ENCODE assay signal across 30 cellular contexts in the genomic region with DNA sequence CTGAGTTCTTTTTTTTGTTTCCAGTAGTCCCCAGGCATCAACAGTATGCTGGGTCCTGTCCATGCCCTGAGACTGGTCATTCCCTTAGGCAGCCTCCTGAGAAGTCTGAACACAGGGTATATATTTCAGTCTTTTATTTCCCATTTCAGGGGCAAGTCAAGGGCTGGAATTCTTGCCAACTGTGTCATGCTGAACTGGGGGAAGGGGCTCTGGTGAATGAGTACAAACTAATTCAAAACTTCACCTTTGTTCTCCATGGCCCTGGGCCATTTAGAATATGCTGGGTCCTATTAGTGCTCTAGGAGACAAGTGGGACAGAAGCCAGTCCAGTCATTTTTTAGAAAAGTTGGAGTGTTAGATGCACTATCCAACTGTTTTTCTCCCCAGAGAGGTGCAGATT.
"Had no signal": no experiment of that assay in that cellular context is flagged by ENCODE, and none has a peak within 500 bp of the region (broad histone marks: within the 10 kb centered on the region; RNA-seq: fewer than 3 reads in every experiment).

No MANE protein-coding gene starts in this region.

- H3K9me3 ChIP-seq: ascending aorta, esophagus muscularis mucosa, gastroesophageal sphincter had no signal

- H3K4me1 ChIP-seq: ascending aorta, esophagus muscularis mucosa, gastroesophageal sphincter had no signal

- H3K36me3 Mint-ChIP-seq: activated naive CD4-positive, alpha-beta T cell treated with anti-CD3 and anti-CD28 coated beads, Interleukin-2, amount 50 U/mL, for 72 hours; activated naive CD8-positive, alpha-beta T cell treated with anti-CD3 and anti-CD28 coated beads, Interleukin-2, amount 10 ng/mL, durations not matched to agents 7 days and 5 days; brain had no signal

- H3K27ac ChIP-seq: ascending aorta, coronary artery, dorsolateral prefrontal cortex, esophagus muscularis mucosa, gastroesophageal sphincter, WERI-Rb-1 had no signal

- H3K9me3 Mint-ChIP-seq: activated B cell treated with CpG ODN at 0.5 μM for 24 hours; activated CD8-positive, alpha-beta T cell treated with anti-CD3 and anti-CD28 coated beads for 36 hours; activated naive CD4-positive, alpha-beta T cell treated with anti-CD3 and anti-CD28 coated beads for 36 hours; activated naive CD4-positive, alpha-beta T cell treated with anti-CD3 and anti-CD28 coated beads, Interleukin-2, amount 50 U/mL, for 72 hours; activated naive CD8-positive, alpha-beta T cell treated with anti-CD3 and anti-CD28 coated beads, Interleukin-2, amount 10 ng/mL, durations not matched to agents 7 days and 5 days; activated T-cell treated with anti-CD3 and anti-CD28 coated beads, Interleukin-2, amount 50 U/mL, for 4 hours; activated T-helper 2 cell treated with anti-CD3 and anti-CD28 coated beads, Interferon-gamma antibody, Interleukin-2, Interleukin-4, amounts not matched to agents 10 μg/mL and 5 μg/mL and 100 μg/mL, durations not matched to agents 14 hours and 24 hours and 36 hours; central memory CD8-positive, alpha-beta T cell; dendritic cell treated with granulocyte-macrophage colony-stimulating factor and Interleukin-4, amounts not matched to agents 40 ng/mL and 50 ng/mL, for 4 days; T-helper 2 cell treated with Interferon-gamma antibody and Interleukin-4, amounts not matched to agents 5 μg/mL and 100 μg/mL, for 36 hours had no signal

- H3K27me3 Mint-ChIP-seq: central memory CD8-positive, alpha-beta T cell had no signal

- H3K36me3 ChIP-seq: ascending aorta, esophagus muscularis mucosa, gastroesophageal sphincter, WERI-Rb-1 had no signal

- H3K4me3 ChIP-seq: ascending aorta, coronary artery, dorsolateral prefrontal cortex, esophagus muscularis mucosa, gastroesophageal sphincter had no signal

- H3K4me1 Mint-ChIP-seq: activated B cell treated with CpG ODN at 0.5 μM for 24 hours; activated naive CD8-positive, alpha-beta T cell treated with anti-CD3 and anti-CD28 coated beads, Interleukin-2, amount 10 ng/mL, durations not matched to agents 7 days and 5 days; central memory CD8-positive, alpha-beta T cell; T-helper 17 cell had no signal

- FAIRE-seq: bronchial epithelial cell had no signal

- H3K4me3 Mint-ChIP-seq: activated B cell treated with CpG ODN at 0.5 μM for 24 hours; activated CD8-positive, alpha-beta T cell treated with anti-CD3 and anti-CD28 coated beads for 36 hours; activated naive CD4-positive, alpha-beta T cell treated with anti-CD3 and anti-CD28 coated beads for 36 hours; activated naive CD8-positive, alpha-beta T cell treated with anti-CD3 and anti-CD28 coated beads, Interleukin-2, amount 10 ng/mL, durations not matched to agents 7 days and 5 days; activated T-cell treated with anti-CD3 and anti-CD28 coated beads, Interleukin-2, amount 50 U/mL, for 4 hours; brain; central memory CD8-positive, alpha-beta T cell; dendritic cell treated with granulocyte-macrophage colony-stimulating factor and Interleukin-4, amounts not matched to agents 40 ng/mL and 50 ng/mL, for 4 days; T-helper 17 cell; T-helper 2 cell treated with Interferon-gamma antibody and Interleukin-4, amounts not matched to agents 5 μg/mL and 100 μg/mL, for 36 hours had no signal

- H3K27ac Mint-ChIP-seq: activated B cell treated with CpG ODN at 0.5 μM for 24 hours; activated CD8-positive, alpha-beta T cell treated with anti-CD3 and anti-CD28 coated beads for 36 hours; activated naive CD4-positive, alpha-beta T cell treated with anti-CD3 and anti-CD28 coated beads for 36 hours; activated naive CD4-positive, alpha-beta T cell treated with anti-CD3 and anti-CD28 coated beads, Interleukin-2, amount 50 U/mL, for 72 hours; activated naive CD8-positive, alpha-beta T cell treated with anti-CD3 and anti-CD28 coated beads, Interleukin-2, amount 10 ng/mL, durations not matched to agents 7 days and 5 days; activated T-helper 2 cell treated with anti-CD3 and anti-CD28 coated beads, Interferon-gamma antibody, Interleukin-2, Interleukin-4, amounts not matched to agents 10 μg/mL and 5 μg/mL and 100 μg/mL, durations not matched to agents 14 hours and 24 hours and 36 hours; dendritic cell treated with granulocyte-macrophage colony-stimulating factor and Interleukin-4, amounts not matched to agents 40 ng/mL and 50 ng/mL, for 4 days; T-helper 17 cell; T-helper 2 cell treated with Interferon-gamma antibody and Interleukin-4, amounts not matched to agents 5 μg/mL and 100 μg/mL, for 36 hours had no signal

- DNase-seq: activated B cell treated with CpG ODN at 0.5 μM for 24 hours; activated CD4-positive, alpha-beta T cell treated with anti-CD3 and anti-CD28 coated beads for 48 hours; activated CD4-positive, alpha-beta T cell treated with anti-CD3 and anti-CD28 coated beads, Interleukin-2, amount 50 U/mL, for 1 hour; activated CD4-positive, alpha-beta T cell treated with anti-CD3 and anti-CD28 coated beads, Interleukin-2, amount 50 U/mL, for 48 hours; activated CD8-positive, alpha-beta memory T cell treated with anti-CD3 and anti-CD28 coated beads for 24 hours; activated CD8-positive, alpha-beta T cell treated with anti-CD3 and anti-CD28 coated beads for 36 hours; activated effector memory CD4-positive, alpha-beta T cell treated with anti-CD3 and anti-CD28 coated beads, Interleukin-2, amount 50 U/mL, for 16 hours; activated naive CD4-positive, alpha-beta T cell treated with anti-CD3 and anti-CD28 coated beads for 36 hours; activated naive CD8-positive, alpha-beta T cell treated with anti-CD3 and anti-CD28 coated beads, Interleukin-2, amount 10 ng/mL, durations not matched to agents 7 days and 5 days; activated T-cell treated with anti-CD3 and anti-CD28 coated beads, Interleukin-2, amount 50 U/mL, for 4 hours; dorsolateral prefrontal cortex; effector memory CD4-positive, alpha-beta T cell; erythroblast; foreskin melanocyte; head of caudate nucleus; T-helper 1 cell; T-helper 17 cell; T1000; WERI-Rb-1 had no signal

- H3K27me3 ChIP-seq: ascending aorta, dorsolateral prefrontal cortex, esophagus muscularis mucosa, gastroesophageal sphincter had no signal
